In the genomic region with DNA sequence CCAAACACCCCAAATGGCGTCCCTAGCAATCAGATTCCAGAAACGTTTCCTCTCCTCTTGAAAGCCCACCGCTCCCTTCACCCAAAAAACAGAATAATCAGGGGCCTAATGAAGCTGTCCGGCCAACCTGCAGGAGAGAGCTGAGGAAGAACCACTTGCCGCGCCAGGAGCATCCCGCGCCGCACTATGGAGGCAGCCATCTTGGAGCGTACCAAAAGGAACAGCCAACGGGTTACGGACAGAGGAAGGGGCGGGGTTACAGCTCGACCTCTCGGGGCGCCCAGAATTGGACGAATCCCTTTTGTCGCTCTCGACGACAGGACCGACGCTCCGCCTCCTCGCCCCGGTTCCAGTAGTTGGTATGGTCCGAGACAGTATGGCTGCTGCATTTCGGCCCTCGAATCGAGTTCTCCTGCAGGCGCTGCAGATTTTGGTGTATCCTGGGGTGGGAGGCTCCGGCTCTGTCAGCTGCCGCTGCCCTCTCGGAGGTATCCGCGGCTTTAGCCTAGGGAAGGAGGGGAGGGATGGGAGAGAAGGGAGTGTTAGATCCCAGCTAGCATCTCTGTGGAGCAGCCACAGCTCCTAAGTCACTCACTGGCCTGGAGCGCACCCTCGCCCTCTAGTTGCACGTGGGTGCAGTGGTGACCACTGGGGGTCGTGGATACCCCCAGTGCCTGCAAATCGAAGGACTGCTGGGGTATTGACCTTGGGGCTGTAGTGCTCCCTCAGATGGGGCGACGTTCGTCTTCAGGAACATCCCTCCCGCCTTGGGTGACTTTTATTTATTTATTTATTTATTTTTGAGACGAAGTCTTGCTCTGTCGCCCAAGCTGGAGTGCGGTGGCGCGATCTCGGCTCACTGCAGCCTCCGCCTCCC, we compare ENCODE assay signal across 1 cellular context.
TF ChIP-seq lines count a peak whose summit lies in the region.

A gene (minus strand): TSS at position 219 of the 877 bp plus-strand sequence. CDS start 19 bp downstream, at position 200.
A gene with protein sequence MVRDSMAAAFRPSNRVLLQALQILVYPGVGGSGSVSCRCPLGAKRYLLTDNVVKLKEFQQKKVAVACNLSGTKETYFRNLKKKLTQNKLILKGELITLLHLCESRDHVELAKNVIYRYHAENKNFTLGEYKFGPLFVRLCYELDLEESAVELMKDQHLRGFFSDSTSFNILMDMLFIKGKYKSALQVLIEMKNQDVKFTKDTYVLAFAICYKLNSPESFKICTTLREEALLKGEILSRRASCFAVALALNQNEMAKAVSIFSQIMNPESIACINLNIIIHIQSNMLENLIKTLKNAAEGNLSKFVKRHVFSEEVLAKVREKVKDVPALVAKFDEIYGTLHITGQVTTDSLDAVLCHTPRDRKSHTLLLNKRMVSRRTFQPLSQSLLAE (plus strand): TSS at position 352 of the 877 bp plus-strand sequence. CDS start 10 bp downstream, at position 362.

TF ChIP-seq in HepG2, 621 proteins besides CTCF, POLR2A, EP300 and RAD21 (continued from another document and continues in another):
- TF ChIP-seq ZNF251 (CRISPR knock-in tag; IDR thresholded peaks at IDR 0.05) (0 out of 2 replicates have a peak, but pooled peaks have one; percentile 43), TAF15 (IDR thresholded peaks at IDR 0.05; ENCODE audit: low read depth, low read length, poor library complexity, severe bottlenecking) (no peak), NCOA1 (CRISPR knock-in tag; IDR thresholded peaks at IDR 0.05) (no peak), EEA1 (CRISPR knock-in tag; IDR thresholded peaks at IDR 0.05; ENCODE audit: borderline replicate concordance) (no peak), ZMYM4 (CRISPR knock-in tag; IDR thresholded peaks at IDR 0.05) (peak; percentile 95), YEATS4 (CRISPR knock-in tag; IDR thresholded peaks at IDR 0.05; ENCODE audit: borderline replicate concordance) (peak; percentile 65; the same call in 1 of the 2 replicates), ONECUT2 (CRISPR knock-in tag; IDR thresholded peaks at IDR 0.05) (no peak), ZNF83 (CRISPR knock-in tag; IDR thresholded peaks at IDR 0.05; ENCODE audit: borderline replicate concordance) (no peak), ZNF124 (CRISPR knock-in tag; IDR thresholded peaks at IDR 0.05) (no peak), RFX1 (IDR thresholded peaks at IDR 0.05) (no peak), ARHGAP35 (CRISPR knock-in tag; IDR thresholded peaks at IDR 0.05; ENCODE audit: borderline replicate concordance) (0 out of 2 replicates have a peak, but pooled peaks have one; percentile 43), GFI1 (CRISPR knock-in tag; IDR thresholded peaks at IDR 0.05; ENCODE audit: borderline replicate concordance) (no peak), BRD4 (CRISPR knock-in tag; IDR thresholded peaks at IDR 0.05) (no peak; the same call in none of the 2 replicates), ZNF878 (CRISPR knock-in tag; IDR thresholded peaks at IDR 0.05) (no peak), PHF8 (CRISPR knock-in tag; IDR thresholded peaks at IDR 0.05) (peak; percentile 81), RXRB (CRISPR knock-in tag; IDR thresholded peaks at IDR 0.05; ENCODE audit: borderline replicate concordance) (peak; percentile 11; the same call in 1 of the 2 replicates), NR2C2 (CRISPR knock-in tag; IDR thresholded peaks at IDR 0.05; ENCODE audit: borderline replicate concordance) (peak; percentile 96), ZNF557 (CRISPR knock-in tag; IDR thresholded peaks at IDR 0.05) (no peak), SCMH1 (CRISPR knock-in tag; IDR thresholded peaks at IDR 0.05; ENCODE audit: borderline replicate concordance) (no peak), THAP11 (CRISPR knock-in tag; IDR thresholded peaks at IDR 0.05) (peak; percentile 85), AKAP8 (CRISPR knock-in tag; IDR thresholded peaks at IDR 0.05) (no peak), GATA4 (IDR thresholded peaks at IDR 0.05; ENCODE audit: borderline replicate concordance, low read depth) (0 out of 2 replicates have a peak, but pooled peaks have one; percentile 44), AGO1 (IDR thresholded peaks at IDR 0.05; ENCODE audit: low read depth, low read length, poor library complexity, severe bottlenecking) (peak; percentile 52), MATR3 (CRISPR knock-in tag; IDR thresholded peaks at IDR 0.05) (no peak), SP4 (CRISPR knock-in tag; IDR thresholded peaks at IDR 0.05) (peak; percentile 96)
- TF ChIP-seq, protein P1, sequence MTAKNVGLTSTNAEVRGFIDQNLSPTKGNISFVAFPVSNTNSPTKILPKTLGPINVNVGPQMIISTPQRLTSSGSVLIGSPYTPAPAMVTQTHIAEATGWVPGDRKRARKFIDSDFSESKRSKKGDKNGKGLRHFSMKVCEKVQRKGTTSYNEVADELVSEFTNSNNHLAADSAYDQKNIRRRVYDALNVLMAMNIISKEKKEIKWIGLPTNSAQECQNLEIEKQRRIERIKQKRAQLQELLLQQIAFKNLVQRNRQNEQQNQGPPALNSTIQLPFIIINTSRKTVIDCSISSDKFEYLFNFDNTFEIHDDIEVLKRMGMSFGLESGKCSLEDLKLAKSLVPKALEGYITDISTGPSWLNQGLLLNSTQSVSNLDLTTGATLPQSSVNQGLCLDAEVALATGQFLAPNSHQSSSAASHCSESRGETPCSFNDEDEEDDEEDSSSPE (CRISPR knock-in tag; IDR thresholded peaks at IDR 0.05), result peak; percentile 80
- TF ChIP-seq, protein P2, sequence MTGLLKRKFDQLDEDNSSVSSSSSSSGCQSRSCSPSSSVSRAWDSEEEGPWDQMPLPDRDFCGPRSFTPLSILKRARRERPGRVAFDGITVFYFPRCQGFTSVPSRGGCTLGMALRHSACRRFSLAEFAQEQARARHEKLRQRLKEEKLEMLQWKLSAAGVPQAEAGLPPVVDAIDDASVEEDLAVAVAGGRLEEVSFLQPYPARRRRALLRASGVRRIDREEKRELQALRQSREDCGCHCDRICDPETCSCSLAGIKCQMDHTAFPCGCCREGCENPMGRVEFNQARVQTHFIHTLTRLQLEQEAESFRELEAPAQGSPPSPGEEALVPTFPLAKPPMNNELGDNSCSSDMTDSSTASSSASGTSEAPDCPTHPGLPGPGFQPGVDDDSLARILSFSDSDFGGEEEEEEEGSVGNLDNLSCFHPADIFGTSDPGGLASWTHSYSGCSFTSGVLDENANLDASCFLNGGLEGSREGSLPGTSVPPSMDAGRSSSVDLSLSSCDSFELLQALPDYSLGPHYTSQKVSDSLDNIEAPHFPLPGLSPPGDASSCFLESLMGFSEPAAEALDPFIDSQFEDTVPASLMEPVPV (CRISPR knock-in tag; IDR thresholded peaks at IDR 0.05), result peak; percentile 28; the same call in 1 of the 2 replicates
- TF ChIP-seq, protein P3, sequence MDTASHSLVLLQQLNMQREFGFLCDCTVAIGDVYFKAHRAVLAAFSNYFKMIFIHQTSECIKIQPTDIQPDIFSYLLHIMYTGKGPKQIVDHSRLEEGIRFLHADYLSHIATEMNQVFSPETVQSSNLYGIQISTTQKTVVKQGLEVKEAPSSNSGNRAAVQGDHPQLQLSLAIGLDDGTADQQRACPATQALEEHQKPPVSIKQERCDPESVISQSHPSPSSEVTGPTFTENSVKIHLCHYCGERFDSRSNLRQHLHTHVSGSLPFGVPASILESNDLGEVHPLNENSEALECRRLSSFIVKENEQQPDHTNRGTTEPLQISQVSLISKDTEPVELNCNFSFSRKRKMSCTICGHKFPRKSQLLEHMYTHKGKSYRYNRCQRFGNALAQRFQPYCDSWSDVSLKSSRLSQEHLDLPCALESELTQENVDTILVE (CRISPR knock-in tag; IDR thresholded peaks at IDR 0.05), result no peak; the same call in 1 of the 2 replicates
- TF ChIP-seq, protein P4, sequence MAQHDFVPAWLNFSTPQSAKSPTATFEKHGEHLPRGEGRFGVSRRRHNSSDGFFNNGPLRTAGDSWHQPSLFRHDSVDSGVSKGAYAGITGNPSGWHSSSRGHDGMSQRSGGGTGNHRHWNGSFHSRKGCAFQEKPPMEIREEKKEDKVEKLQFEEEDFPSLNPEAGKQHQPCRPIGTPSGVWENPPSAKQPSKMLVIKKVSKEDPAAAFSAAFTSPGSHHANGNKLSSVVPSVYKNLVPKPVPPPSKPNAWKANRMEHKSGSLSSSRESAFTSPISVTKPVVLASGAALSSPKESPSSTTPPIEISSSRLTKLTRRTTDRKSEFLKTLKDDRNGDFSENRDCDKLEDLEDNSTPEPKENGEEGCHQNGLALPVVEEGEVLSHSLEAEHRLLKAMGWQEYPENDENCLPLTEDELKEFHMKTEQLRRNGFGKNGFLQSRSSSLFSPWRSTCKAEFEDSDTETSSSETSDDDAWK (CRISPR knock-in tag; IDR thresholded peaks at IDR 0.05), result no peak
- TF ChIP-seq, protein P5, sequence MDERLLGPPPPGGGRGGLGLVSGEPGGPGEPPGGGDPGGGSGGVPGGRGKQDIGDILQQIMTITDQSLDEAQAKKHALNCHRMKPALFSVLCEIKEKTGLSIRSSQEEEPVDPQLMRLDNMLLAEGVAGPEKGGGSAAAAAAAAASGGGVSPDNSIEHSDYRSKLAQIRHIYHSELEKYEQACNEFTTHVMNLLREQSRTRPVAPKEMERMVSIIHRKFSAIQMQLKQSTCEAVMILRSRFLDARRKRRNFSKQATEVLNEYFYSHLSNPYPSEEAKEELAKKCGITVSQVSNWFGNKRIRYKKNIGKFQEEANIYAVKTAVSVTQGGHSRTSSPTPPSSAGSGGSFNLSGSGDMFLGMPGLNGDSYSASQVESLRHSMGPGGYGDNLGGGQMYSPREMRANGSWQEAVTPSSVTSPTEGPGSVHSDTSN (CRISPR knock-in tag; IDR thresholded peaks at IDR 0.05), result no peak
- TF ChIP-seq, protein P6, sequence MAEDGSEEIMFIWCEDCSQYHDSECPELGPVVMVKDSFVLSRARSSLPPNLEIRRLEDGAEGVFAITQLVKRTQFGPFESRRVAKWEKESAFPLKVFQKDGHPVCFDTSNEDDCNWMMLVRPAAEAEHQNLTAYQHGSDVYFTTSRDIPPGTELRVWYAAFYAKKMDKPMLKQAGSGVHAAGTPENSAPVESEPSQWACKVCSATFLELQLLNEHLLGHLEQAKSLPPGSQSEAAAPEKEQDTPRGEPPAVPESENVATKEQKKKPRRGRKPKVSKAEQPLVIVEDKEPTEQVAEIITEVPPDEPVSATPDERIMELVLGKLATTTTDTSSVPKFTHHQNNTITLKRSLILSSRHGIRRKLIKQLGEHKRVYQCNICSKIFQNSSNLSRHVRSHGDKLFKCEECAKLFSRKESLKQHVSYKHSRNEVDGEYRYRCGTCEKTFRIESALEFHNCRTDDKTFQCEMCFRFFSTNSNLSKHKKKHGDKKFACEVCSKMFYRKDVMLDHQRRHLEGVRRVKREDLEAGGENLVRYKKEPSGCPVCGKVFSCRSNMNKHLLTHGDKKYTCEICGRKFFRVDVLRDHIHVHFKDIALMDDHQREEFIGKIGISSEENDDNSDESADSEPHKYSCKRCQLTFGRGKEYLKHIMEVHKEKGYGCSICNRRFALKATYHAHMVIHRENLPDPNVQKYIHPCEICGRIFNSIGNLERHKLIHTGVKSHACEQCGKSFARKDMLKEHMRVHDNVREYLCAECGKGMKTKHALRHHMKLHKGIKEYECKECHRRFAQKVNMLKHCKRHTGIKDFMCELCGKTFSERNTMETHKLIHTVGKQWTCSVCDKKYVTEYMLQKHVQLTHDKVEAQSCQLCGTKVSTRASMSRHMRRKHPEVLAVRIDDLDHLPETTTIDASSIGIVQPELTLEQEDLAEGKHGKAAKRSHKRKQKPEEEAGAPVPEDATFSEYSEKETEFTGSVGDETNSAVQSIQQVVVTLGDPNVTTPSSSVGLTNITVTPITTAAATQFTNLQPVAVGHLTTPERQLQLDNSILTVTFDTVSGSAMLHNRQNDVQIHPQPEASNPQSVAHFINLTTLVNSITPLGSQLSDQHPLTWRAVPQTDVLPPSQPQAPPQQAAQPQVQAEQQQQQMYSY (CRISPR knock-in tag; IDR thresholded peaks at IDR 0.05), result no peak
- TF ChIP-seq, protein P7, sequence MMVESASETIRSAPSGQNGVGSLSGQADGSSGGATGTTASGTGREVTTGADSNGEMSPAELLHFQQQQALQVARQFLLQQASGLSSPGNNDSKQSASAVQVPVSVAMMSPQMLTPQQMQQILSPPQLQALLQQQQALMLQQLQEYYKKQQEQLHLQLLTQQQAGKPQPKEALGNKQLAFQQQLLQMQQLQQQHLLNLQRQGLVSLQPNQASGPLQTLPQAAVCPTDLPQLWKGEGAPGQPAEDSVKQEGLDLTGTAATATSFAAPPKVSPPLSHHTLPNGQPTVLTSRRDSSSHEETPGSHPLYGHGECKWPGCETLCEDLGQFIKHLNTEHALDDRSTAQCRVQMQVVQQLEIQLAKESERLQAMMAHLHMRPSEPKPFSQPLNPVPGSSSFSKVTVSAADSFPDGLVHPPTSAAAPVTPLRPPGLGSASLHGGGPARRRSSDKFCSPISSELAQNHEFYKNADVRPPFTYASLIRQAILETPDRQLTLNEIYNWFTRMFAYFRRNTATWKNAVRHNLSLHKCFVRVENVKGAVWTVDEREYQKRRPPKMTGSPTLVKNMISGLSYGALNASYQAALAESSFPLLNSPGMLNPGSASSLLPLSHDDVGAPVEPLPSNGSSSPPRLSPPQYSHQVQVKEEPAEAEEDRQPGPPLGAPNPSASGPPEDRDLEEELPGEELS (CRISPR knock-in tag; IDR thresholded peaks at IDR 0.05), result no peak
- TF ChIP-seq, protein P8, sequence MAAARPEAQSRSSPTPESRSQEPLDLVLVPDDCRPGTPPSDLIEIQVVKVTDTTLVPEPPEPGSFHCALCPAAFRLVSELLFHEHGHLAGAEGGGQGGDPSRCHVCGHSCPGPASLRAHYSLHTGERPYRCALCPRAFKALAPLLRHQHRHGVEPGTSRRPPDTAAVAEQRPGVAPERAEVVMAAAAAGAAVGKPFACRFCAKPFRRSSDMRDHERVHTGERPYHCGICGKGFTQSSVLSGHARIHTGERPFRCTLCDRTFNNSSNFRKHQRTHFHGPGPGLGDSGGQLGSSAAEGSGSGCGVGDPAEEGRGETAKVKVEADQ (CRISPR knock-in tag; IDR thresholded peaks at IDR 0.05; ENCODE audit: borderline replicate concordance), result peak; percentile 85
- TF ChIP-seq, protein P9, sequence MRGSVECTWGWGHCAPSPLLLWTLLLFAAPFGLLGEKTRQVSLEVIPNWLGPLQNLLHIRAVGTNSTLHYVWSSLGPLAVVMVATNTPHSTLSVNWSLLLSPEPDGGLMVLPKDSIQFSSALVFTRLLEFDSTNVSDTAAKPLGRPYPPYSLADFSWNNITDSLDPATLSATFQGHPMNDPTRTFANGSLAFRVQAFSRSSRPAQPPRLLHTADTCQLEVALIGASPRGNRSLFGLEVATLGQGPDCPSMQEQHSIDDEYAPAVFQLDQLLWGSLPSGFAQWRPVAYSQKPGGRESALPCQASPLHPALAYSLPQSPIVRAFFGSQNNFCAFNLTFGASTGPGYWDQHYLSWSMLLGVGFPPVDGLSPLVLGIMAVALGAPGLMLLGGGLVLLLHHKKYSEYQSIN (CRISPR knock-in tag; IDR thresholded peaks at IDR 0.05; ENCODE audit: borderline replicate concordance), result no peak
- TF ChIP-seq, protein P10, sequence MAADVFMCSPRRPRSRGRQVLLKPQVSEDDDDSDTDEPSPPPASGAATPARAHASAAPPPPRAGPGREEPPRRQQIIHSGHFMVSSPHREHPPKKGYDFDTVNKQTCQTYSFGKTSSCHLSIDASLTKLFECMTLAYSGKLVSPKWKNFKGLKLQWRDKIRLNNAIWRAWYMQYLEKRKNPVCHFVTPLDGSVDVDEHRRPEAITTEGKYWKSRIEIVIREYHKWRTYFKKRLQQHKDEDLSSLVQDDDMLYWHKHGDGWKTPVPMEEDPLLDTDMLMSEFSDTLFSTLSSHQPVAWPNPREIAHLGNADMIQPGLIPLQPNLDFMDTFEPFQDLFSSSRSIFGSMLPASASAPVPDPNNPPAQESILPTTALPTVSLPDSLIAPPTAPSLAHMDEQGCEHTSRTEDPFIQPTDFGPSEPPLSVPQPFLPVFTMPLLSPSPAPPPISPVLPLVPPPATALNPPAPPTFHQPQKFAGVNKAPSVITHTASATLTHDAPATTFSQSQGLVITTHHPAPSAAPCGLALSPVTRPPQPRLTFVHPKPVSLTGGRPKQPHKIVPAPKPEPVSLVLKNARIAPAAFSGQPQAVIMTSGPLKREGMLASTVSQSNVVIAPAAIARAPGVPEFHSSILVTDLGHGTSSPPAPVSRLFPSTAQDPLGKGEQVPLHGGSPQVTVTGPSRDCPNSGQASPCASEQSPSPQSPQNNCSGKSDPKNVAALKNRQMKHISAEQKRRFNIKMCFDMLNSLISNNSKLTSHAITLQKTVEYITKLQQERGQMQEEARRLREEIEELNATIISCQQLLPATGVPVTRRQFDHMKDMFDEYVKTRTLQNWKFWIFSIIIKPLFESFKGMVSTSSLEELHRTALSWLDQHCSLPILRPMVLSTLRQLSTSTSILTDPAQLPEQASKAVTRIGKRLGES (CRISPR knock-in tag; IDR thresholded peaks at IDR 0.05; ENCODE audit: borderline replicate concordance), result no peak
